In genomic region chr1:198656500-198656932, GRCh38 we compare ENCODE assay signal across 8 cellular contexts.
A peak's percentile ranks its signal among the peaks of the same experiment; 100 is the strongest.
DNase-seq lines count a peak whose midpoint lies in the region; ATAC-seq and TF ChIP-seq lines count a peak whose summit lies in the region.

No MANE protein-coding gene starts in this region.

- H3K4me3 ChIP-seq in LNCaP clone FGC (ENCODE audit: low read depth, low read length), result no peak overlapping the region

- H3K27me3 Mint-ChIP-seq in stimulated activated naive B cell treated with anti-CD40 and anti-IgM and Interleukin-4, amounts not matched to agents 10 μg/mL and 1 μg/mL and 100 μg/mL, for 72 hours, result no peaks in the 10 kb centered on the region

- DNase-seq in LNCaP clone FGC (ENCODE audit: low read depth), result peak; percentile 97
- peak; percentile 76 for DNase-seq in activated CD8-positive, alpha-beta memory T cell treated with anti-CD3 and anti-CD28 coated beads, Interleukin-2, amount 50 U/mL, for 4 hours
- DNase-seq in left kidney (ENCODE audit: low read depth, low spot score), result peak; percentile 64
- peak; percentile 41 for DNase-seq in stimulated activated naive B cell treated with anti-CD40 and anti-IgM and Interleukin-4, amounts not matched to agents 10 μg/mL and 1 μg/mL and 100 μg/mL, for 72 hours
- DNase-seq in nucleus accumbens (lab: John Stamatoyannopoulos, UW), result no peak
- DNase-seq in NCI-H1048 (lab: John Stamatoyannopoulos, UW), result no peak
- no peak for DNase-seq in dedifferentiated amniotic fluid mesenchymal stem cell (ENCODE audit: extremely low spot score)

- H3K9me3 Mint-ChIP-seq in stimulated activated naive B cell treated with anti-CD40 and anti-IgM and Interleukin-4, amounts not matched to agents 10 μg/mL and 1 μg/mL and 100 μg/mL, for 72 hours, result no peaks in the 10 kb centered on the region

- H3K36me3 Mint-ChIP-seq in stimulated activated naive B cell treated with anti-CD40 and anti-IgM and Interleukin-4, amounts not matched to agents 10 μg/mL and 1 μg/mL and 100 μg/mL, for 72 hours, result peaks cover 6 to 26% of the 10 kb centered on the region in 2 donors

- H3K4me3 Mint-ChIP-seq in stimulated activated naive B cell treated with anti-CD40 and anti-IgM and Interleukin-4, amounts not matched to agents 10 μg/mL and 1 μg/mL and 100 μg/mL, for 72 hours, result peak overlapping the region; percentile 68 to 76

- peaks cover 23 to 61% of the 10 kb centered on the region in 2 donors for H3K4me1 Mint-ChIP-seq in stimulated activated naive B cell treated with anti-CD40 and anti-IgM and Interleukin-4, amounts not matched to agents 10 μg/mL and 1 μg/mL and 100 μg/mL, for 72 hours

- TF ChIP-seq CTCF in LNCaP clone FGC (IDR thresholded peaks at IDR 0.05; ENCODE audit: control insufficient read depth, extremely low read depth, insufficient read depth), result no peak

- peak; percentile 28 for ATAC-seq in GM18867 (IDR thresholded peaks at IDR 0.05; ENCODE audit: unreplicated experiment)
- peak; percentile 54 to 60 for ATAC-seq in stimulated activated naive B cell treated with anti-CD40 and anti-IgM and Interleukin-4, amounts not matched to agents 10 μg/mL and 1 μg/mL and 100 μg/mL, for 72 hours (replicated peaks)

- peak overlapping the region; percentile 96 for H3K27ac Mint-ChIP-seq in stimulated activated naive B cell treated with anti-CD40 and anti-IgM and Interleukin-4, amounts not matched to agents 10 μg/mL and 1 μg/mL and 100 μg/mL, for 72 hours

Comparison
In these comparisons a context has a peak if more than half of its experiments do, and no peak if none do; other contexts are left out.
1. DNase-seq: peak in LNCaP clone FGC (single experiment), activated CD8-positive, alpha-beta memory T cell treated with anti-CD3 and anti-CD28 coated beads, Interleukin-2, amount 50 U/mL, for 4 hours (single experiment), left kidney (single experiment) and stimulated activated naive B cell treated with anti-CD40 and anti-IgM and Interleukin-4, amounts not matched to agents 10 μg/mL and 1 μg/mL and 100 μg/mL, for 72 hours (single experiment); none in nucleus accumbens (0 of 56), NCI-H1048 (single experiment) and dedifferentiated amniotic fluid mesenchymal stem cell (single experiment).